Comparison of ENCODE assay signal across 19 cellular contexts in the genomic region with DNA sequence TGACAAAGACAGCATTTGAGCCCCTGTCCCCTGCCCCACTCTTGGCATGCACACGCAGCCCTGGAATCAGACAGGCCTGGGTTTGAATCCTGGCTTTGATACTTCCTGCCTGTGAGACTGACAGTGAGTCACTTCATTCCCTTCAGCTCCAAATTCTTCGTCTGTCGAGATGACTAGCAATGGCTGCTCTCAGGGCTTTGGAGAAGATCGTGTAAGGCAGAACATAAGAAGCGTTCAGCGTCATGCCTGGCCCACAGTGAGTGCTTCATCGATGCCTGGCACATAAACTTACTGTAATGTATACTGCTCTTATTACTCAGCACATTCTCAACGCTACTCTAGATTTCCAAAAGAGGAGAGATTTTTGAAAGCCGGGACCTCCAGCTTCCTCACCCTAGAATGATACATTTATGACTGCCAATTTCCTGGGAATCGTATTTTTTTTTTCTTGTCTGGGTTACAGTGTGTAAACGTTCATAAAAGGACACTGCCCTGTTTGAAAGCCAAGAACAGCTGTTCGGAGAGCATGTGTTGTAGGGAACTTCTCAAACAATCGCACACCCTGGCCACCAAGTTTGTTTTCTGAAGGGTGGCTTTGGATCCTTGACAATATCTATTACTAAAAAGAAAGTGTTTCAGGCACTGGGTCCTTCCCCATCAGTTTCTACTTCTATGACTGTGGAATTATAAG. TPM values are rescaled to one million over a fixed set of nuclear protein-coding genes. Genes with fewer than 3 reads are reported as not detected.
DNase-seq lines count a peak whose midpoint lies in the region; FAIRE-seq and TF ChIP-seq lines count a peak whose summit lies in the region.
"Had no signal": no experiment of that assay in that cellular context is flagged by ENCODE, and none has a peak within 500 bp of the region (broad histone marks: within the 10 kb centered on the region; RNA-seq: fewer than 3 reads in every experiment).

No MANE protein-coding gene starts in this region.

- H3K4me2 ChIP-seq in hepatocyte (peak overlapping the region; percentile 21), smooth muscle cell (no peak overlapping the region)

- H3K79me2 ChIP-seq in hepatocyte (no peaks in the 10 kb centered on the region), smooth muscle cell (ENCODE audit: low read depth) (no peaks in the 10 kb centered on the region)
- H3K79me2 ChIP-seq: parathyroid adenoma had no signal

- H3K4me1 ChIP-seq in SJCRH30, result peaks cover 6% of the 10 kb centered on the region
- H3K4me1 ChIP-seq in hepatocyte (ENCODE audit: insufficient read depth), result peaks cover 3% of the 10 kb centered on the region
- H3K4me1 ChIP-seq in smooth muscle cell (ENCODE audit: low read depth), result no peaks in the 10 kb centered on the region
- H3K4me1 ChIP-seq: heart right ventricle, parathyroid adenoma had no signal

- FAIRE-seq in D721Med (lab: Jason Lieb, UNC), result no peak
- FAIRE-seq: GM12878, H54, RCC 7860 had no signal

- H3K9me3 ChIP-seq in SJCRH30 (replicated peaks) (no peaks in the 10 kb centered on the region), hepatocyte (ENCODE audit: low read depth) (no peaks in the 10 kb centered on the region), smooth muscle cell (replicated peaks; ENCODE audit: low read depth) (no peaks in the 10 kb centered on the region)
- H3K9me3 ChIP-seq: heart right ventricle had no signal

- H3K36me3 ChIP-seq in SJCRH30, result no peaks in the 10 kb centered on the region
- no peaks in the 10 kb centered on the region for H3K36me3 ChIP-seq in hepatocyte (replicated peaks; ENCODE audit: insufficient read depth, low read depth)
- H3K36me3 ChIP-seq in smooth muscle cell (ENCODE audit: low read depth), result no peaks in the 10 kb centered on the region
- H3K36me3 ChIP-seq: heart right ventricle had no signal

- 0 out of 2 replicates have a peak, but pooled peaks cover 3% of the 10 kb centered on the region for H3K27me3 ChIP-seq in SJCRH30
- no peaks in the 10 kb centered on the region for H3K27me3 ChIP-seq in hepatocyte
- no peaks in the 10 kb centered on the region for H3K27me3 ChIP-seq in smooth muscle cell (ENCODE audit: low read depth)

- peak; percentile 73 for DNase-seq in GM03348 (ENCODE audit: low spot score)
- DNase-seq in SJCRH30, result peak; percentile 32 to 68
- no peak for DNase-seq in hepatocyte (ENCODE audit: low spot score)
- DNase-seq in smooth muscle cell (lab: John Stamatoyannopoulos, UW; ENCODE audit: unreplicated experiment), result no peak
- DNase-seq in iPS-NIHi7 (ENCODE audit: extremely low spot score), result no peak
- no peak for DNase-seq in NCI-H1092 (lab: John Stamatoyannopoulos, UW)
- no peak for DNase-seq in D721Med (ENCODE audit: insufficient read length, low spot score)
- no peak for DNase-seq in HK-2 (ENCODE audit: unreplicated experiment)
- DNase-seq: C1 segment of cervical spinal cord, cortex of kidney, DND-41, heart right ventricle, kidney glomerular epithelial cell, NCI-H69, substantia nigra had no signal

- 74% methylated on average over 13 of the region's 13 CpGs for WGBS in hepatocyte (ENCODE audit: low lambda C conversion rate, missing lambda C conversion rate)
- 51% methylated on average over 13 of the region's 13 CpGs for WGBS in smooth muscle cell (ENCODE audit: low lambda C conversion rate)

- H3K9me2 ChIP-seq in hepatocyte (replicated peaks; ENCODE audit: insufficient read depth), result no peaks in the 10 kb centered on the region

- H4K20me1 ChIP-seq in hepatocyte (ENCODE audit: insufficient read depth, poor library complexity, severe bottlenecking), result no peaks in the 10 kb centered on the region
- no peaks in the 10 kb centered on the region for H4K20me1 ChIP-seq in smooth muscle cell (ENCODE audit: low read depth)

- H3K9ac ChIP-seq in smooth muscle cell (ENCODE audit: low read depth), result no peak overlapping the region
- H3K9ac ChIP-seq: parathyroid adenoma had no signal

- H3K27ac ChIP-seq in SJCRH30 (no peak overlapping the region), hepatocyte (peak overlapping the region; percentile 24), smooth muscle cell (ENCODE audit: low read depth) (peak overlapping the region; percentile 32)
- H3K27ac ChIP-seq: heart right ventricle, parathyroid adenoma had no signal

- peak overlapping the region; percentile 24 for H3K4me3 ChIP-seq in SJCRH30
- no peak overlapping the region for H3K4me3 ChIP-seq in hepatocyte
- H3K4me3 ChIP-seq in smooth muscle cell, result no peak overlapping the region
- H3K4me3 ChIP-seq: GM12878 had no signal

- TF ChIP-seq CTCF in hepatocyte (IDR thresholded peaks at IDR 0.05; ENCODE audit: poor library complexity) (no peak), smooth muscle cell (IDR thresholded peaks at IDR 0.05; ENCODE audit: borderline replicate concordance, insufficient read depth, poor library complexity, severe bottlenecking) (no peak), D721Med (IDR thresholded peaks at IDR 0.05; ENCODE audit: insufficient read depth, missing control alignments) (no peak)

- H2AFZ ChIP-seq in hepatocyte, result no peak overlapping the region
- peak overlapping the region; percentile 61 for H2AFZ ChIP-seq in smooth muscle cell (ENCODE audit: low read depth)
- H2AFZ ChIP-seq: parathyroid adenoma had no signal

- H3F3A ChIP-seq in smooth muscle cell (ENCODE audit: low read depth), result no peaks in the 10 kb centered on the region

RNA-seq across cellular contexts. Expression of gene BCAS1, which starts 16.2 kb away (rescaled TPM):
- total RNA-seq in SJCRH30 (2014; rRNA removed; shearing (Covaris generic)), result 0.16 and 0.23 TPM in 2 replicates
- total RNA-seq in hepatocyte, result 7.4 and 9.8 TPM in 2 replicates
- polyA plus RNA-seq in hepatocyte, result 4.9 and 5.1 TPM in 2 replicates
- 0.09 and 0.18 TPM in 2 replicates for total RNA-seq in smooth muscle cell
- 0.15 and 0.43 TPM in 2 replicates for polyA plus RNA-seq in smooth muscle cell
- total RNA-seq: heart right ventricle had no signal

Comparison
In these comparisons a context has a peak if more than half of its experiments do, and no peak if none do; other contexts are left out.
1. DNase-seq: peak in GM03348 (single experiment) and SJCRH30 (2 of 2); none in hepatocyte (single experiment), smooth muscle cell (single experiment), iPS-NIHi7 (single experiment), NCI-H1092 (single experiment), D721Med (single experiment) and HK-2 (single experiment).